ENCODE assay signal across 8 cellular contexts in the genomic region with DNA sequence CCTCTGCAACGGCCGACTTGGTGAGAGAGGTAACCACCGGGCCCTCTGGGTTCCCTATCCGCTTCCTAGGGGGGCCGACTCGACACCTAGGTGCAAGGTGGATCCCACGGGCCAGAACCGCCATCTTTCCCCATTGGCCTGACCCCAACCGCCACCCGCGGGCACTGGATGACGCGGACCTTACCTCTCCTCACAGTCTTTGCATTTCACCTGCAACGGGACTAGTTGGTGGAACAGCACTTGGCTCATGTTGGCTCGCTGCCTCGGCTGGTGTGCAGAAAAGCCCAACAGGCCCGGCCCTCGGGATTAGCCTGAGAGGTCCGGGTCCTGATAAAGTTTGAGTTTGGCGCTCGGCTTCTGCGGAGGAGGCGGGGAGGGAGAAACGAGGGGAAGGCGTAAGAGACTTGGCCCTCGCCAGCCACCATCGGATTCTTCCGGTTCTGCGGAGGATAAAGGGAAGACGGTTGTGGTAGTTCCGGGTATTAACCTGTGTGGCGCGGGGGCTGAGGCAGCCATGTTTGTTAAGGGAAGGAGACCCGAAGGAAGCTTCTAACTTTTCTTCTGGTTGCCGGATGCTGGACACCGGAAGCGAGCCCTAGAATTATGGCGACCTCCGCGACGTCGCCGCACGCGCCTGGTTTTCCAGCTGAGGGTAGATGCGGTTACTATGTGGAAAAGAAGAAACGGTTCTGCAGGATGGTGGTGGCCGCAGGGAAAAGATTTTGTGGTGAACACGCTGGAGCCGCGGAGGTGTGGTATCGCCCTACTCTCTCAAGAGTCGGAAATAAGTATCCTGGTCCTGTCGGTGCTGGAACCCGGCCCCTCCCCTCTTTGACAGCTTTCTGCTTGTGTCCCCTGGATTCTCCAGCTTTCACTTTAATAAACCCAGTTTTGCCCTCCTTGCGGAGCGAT. TPM values are rescaled to one million over a fixed set of nuclear protein-coding genes. Genes with fewer than 3 reads are reported as not detected.
DNase-seq lines count a peak whose midpoint lies in the region; TF ChIP-seq lines count a peak whose summit lies in the region.

A gene with protein sequence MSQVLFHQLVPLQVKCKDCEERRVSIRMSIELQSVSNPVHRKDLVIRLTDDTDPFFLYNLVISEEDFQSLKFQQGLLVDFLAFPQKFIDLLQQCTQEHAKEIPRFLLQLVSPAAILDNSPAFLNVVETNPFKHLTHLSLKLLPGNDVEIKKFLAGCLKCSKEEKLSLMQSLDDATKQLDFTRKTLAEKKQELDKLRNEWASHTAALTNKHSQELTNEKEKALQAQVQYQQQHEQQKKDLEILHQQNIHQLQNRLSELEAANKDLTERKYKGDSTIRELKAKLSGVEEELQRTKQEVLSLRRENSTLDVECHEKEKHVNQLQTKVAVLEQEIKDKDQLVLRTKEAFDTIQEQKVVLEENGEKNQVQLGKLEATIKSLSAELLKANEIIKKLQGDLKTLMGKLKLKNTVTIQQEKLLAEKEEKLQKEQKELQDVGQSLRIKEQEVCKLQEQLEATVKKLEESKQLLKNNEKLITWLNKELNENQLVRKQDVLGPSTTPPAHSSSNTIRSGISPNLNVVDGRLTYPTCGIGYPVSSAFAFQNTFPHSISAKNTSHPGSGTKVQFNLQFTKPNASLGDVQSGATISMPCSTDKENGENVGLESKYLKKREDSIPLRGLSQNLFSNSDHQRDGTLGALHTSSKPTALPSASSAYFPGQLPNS (minus strand): TSS at position 365 of the 912 bp plus-strand sequence. CDS start 116 bp downstream, at position 249.
TSS of gene TRMT13 (plus strand) at position 598 of the 912 bp plus-strand sequence. CDS start at position 604, 6 bp downstream.

- POLR2A ChIA-PET in activated CD8-positive, alpha-beta memory T cell treated with anti-CD3 and anti-CD28 coated beads for 36 hours (lab: Charles Lee): interaction anchor here (0.5 to 1.5 kb wide), 4 partner anchors 95 to 220 kb away, joined by 3 to 8 read pairs (median 5); a partner anchor contains a TSS

- CTCF ChIA-PET in activated CD8-positive, alpha-beta memory T cell treated with anti-CD3 and anti-CD28 coated beads for 36 hours (lab: Charles Lee): no interaction called here

- DNase-seq in CMK (ENCODE audit: low read depth) (peak; percentile 92), GM20000 (ENCODE audit: low spot score) (peak; percentile 87), HT-29 (ENCODE audit: low spot score) (peak; percentile 96), NOMO-1 (lab: John Stamatoyannopoulos, UW; ENCODE audit: unreplicated experiment in 2 of 2) (peak; percentile 96 to 97), medulla oblongata (ENCODE audit: extremely low spot score) (peak; percentile 99)
- DNase-seq in effector memory CD4-positive, alpha-beta T cell: peak; percentile 89 to 93 (median 92)
- DNase-seq in stimulated activated CD8-positive, alpha-beta memory T cell treated with anti-CD3 and anti-CD28 coated beads, Interleukin-12 subunit alpha, Interleukin-12 subunit beta, amount 100 ng/mL, for 1 hour (ENCODE audit: low read depth): peak; percentile 93

- peaks cover 14% of the 10 kb centered on the region for H3K36me3 ChIP-seq in effector memory CD4-positive, alpha-beta T cell (ENCODE audit: control insufficient read depth, insufficient read depth, low read length)

- peaks cover 6% of the 10 kb centered on the region for H3K4me1 ChIP-seq in effector memory CD4-positive, alpha-beta T cell (ENCODE audit: control insufficient read depth, insufficient read depth, low read length, poor library complexity, severe bottlenecking)

- peak within 1 kb of the TSS; percentile 66 for H3K27ac ChIP-seq in effector memory CD4-positive, alpha-beta T cell (ENCODE audit: insufficient read depth, low read length, poor library complexity, severe bottlenecking)

- H3K4me3 ChIP-seq in effector memory CD4-positive, alpha-beta T cell (ENCODE audit: insufficient read depth, low read depth, low read length, poor library complexity, severe bottlenecking): peak within 1 kb of the TSS; percentile 79

- no peaks in the 10 kb centered on the region for H3K9me3 ChIP-seq in effector memory CD4-positive, alpha-beta T cell (ENCODE audit: control insufficient read depth, low read length)

- TF ChIP-seq CTCF in GM20000 (IDR thresholded peaks at IDR 0.05; ENCODE audit: extremely low read depth, missing control alignments): no peak

- H3K27me3 ChIP-seq in effector memory CD4-positive, alpha-beta T cell (replicated peaks; ENCODE audit: control insufficient read depth, insufficient read depth, low read length, poor library complexity, severe bottlenecking): no peaks in the 10 kb centered on the region

RNA-seq across cellular contexts. Expression of the first gene that starts in this region (rescaled TPM):
- total RNA-seq in HT-29 (2014; rRNA removed; shearing (Covaris generic)): 3.3 and 3.9 TPM in 2 replicates
- 10 to 100 TPM; 13.5 to 14.4 TPM for total RNA-seq in activated CD8-positive, alpha-beta memory T cell treated with anti-CD3 and anti-CD28 coated beads for 36 hours

RNA-seq across cellular contexts. Expression of gene TRMT13, which starts in this region (rescaled TPM):
- 5.8 and 7.5 TPM in 2 replicates for total RNA-seq in HT-29 (2014; rRNA removed; shearing (Covaris generic))
- total RNA-seq in activated CD8-positive, alpha-beta memory T cell treated with anti-CD3 and anti-CD28 coated beads for 36 hours: 10 to 100 TPM; 23.3 to 24.0 TPM

Comparison
In these comparisons a context has a peak if more than half of its experiments do, and no peak if none do; other contexts are left out.
1. Peak in every context shown above with its lines: DNase-seq, H3K4me3 ChIP-seq and H3K27ac ChIP-seq.